1 cellular context compared by ENCODE assay signal in genomic region chr16:72203401-72203800, GRCh38.
TF ChIP-seq lines count a peak whose summit lies in the region.

No MANE protein-coding gene starts in this region.

TF ChIP-seq in IMR-90, 13 proteins besides CTCF, POLR2A, EP300 and RAD21 (continued from another document):
- TF ChIP-seq ELK1 (IDR thresholded peaks at IDR 0.05; ENCODE audit: borderline replicate concordance, low read depth, low read length), result no peak
- TF ChIP-seq FOS (IDR thresholded peaks at IDR 0.05; ENCODE audit: low read depth, low read length), result no peak
- TF ChIP-seq NFE2L2 (IDR thresholded peaks at IDR 0.05; ENCODE audit: low read depth, low read length), result no peak
- no peak for TF ChIP-seq CEBPB (IDR thresholded peaks at IDR 0.05; ENCODE audit: low read depth, low read length)
